Comparison of ENCODE assay signal across 9 cellular contexts in genomic region chr6:35449287-35449881, GRCh38. TPM values are rescaled to one million over a fixed set of nuclear protein-coding genes. Genes with fewer than 3 reads are reported as not detected.
DNase-seq lines count a peak whose midpoint lies in the region; ATAC-seq and TF ChIP-seq lines count a peak whose summit lies in the region.
"Had no signal": no experiment of that assay in that cellular context is flagged by ENCODE, and none has a peak within 500 bp of the region (broad histone marks: within the 10 kb centered on the region; RNA-seq: fewer than 3 reads in every experiment).

No MANE protein-coding gene starts in this region.

- H3K9me3 Mint-ChIP-seq in activated naive CD4-positive, alpha-beta T cell treated with anti-CD3 and anti-CD28 coated beads, Interleukin-2, amount 50 U/mL, for 72 hours: no peaks in the 10 kb centered on the region
- H3K9me3 Mint-ChIP-seq: dendritic cell treated with granulocyte-macrophage colony-stimulating factor and Interleukin-4, amounts not matched to agents 40 ng/mL and 50 ng/mL, for 4 days had no signal

- H3K4me2 ChIP-seq in OCI-LY1 (ENCODE audit: low read length): no peak overlapping the region

- H3K9ac ChIP-seq in OCI-LY1 (ENCODE audit: low read length): no peak overlapping the region

- no peak overlapping the region for H3K4me3 ChIP-seq in A673 (ENCODE audit: low read depth, low read length, poor library complexity, severe bottlenecking)
- H3K4me3 ChIP-seq in OCI-LY1 (ENCODE audit: low read depth, low read length, poor library complexity, severe bottlenecking): no peak overlapping the region
- no peak overlapping the region for H3K4me3 ChIP-seq in heart right ventricle
- H3K4me3 ChIP-seq in retinal pigment epithelial cell (ENCODE audit: low read length): no peak overlapping the region

- H3F3A ChIP-seq in OCI-LY1 (ENCODE audit: insufficient read depth, low read length): no peaks in the 10 kb centered on the region

- H2AFZ ChIP-seq in OCI-LY1 (ENCODE audit: low read length): no peak overlapping the region

- H3K9me2 ChIP-seq in OCI-LY1 (ENCODE audit: low read depth, low read length): no peaks in the 10 kb centered on the region

- H3K27me3 ChIP-seq in A673 (replicated peaks; ENCODE audit: insufficient read depth, low read depth, low read length, poor library complexity) (no peaks in the 10 kb centered on the region), OCI-LY1 (ENCODE audit: insufficient read depth, low read length) (no peaks in the 10 kb centered on the region; the same call in 1 of the 2 replicates), heart right ventricle (no peaks in the 10 kb centered on the region)

- peaks cover 3 to 6% of the 10 kb centered on the region in 2 donors for H3K36me3 Mint-ChIP-seq in activated naive CD4-positive, alpha-beta T cell treated with anti-CD3 and anti-CD28 coated beads, Interleukin-2, amount 50 U/mL, for 72 hours

- peak; percentile 60 to 65 for ATAC-seq in activated naive CD4-positive, alpha-beta T cell treated with anti-CD3 and anti-CD28 coated beads, Interleukin-2, amount 50 U/mL, for 72 hours
- ATAC-seq in heart right ventricle (peak; percentile 46 to 68 (median 62)), HG02798 (IDR thresholded peaks at IDR 0.05; ENCODE audit: poor library complexity, unreplicated experiment) (no peak)

- TF ChIP-seq CTCF in A673 (conservative IDR thresholded peaks at IDR 0.05; ENCODE audit: low read depth, low read length) (peak; percentile 68), GM12873 (IDR thresholded peaks at IDR 0.05; ENCODE audit: insufficient read depth, low read depth, low read length, missing control alignments) (peak; percentile 72), OCI-LY1 (IDR thresholded peaks at IDR 0.05; ENCODE audit: low read length) (peak; percentile 74; the same call in 1 of the 2 replicates), heart right ventricle (IDR thresholded peaks at IDR 0.05) (peak; percentile 63 to 85 (median 74)), retinal pigment epithelial cell (conservative IDR thresholded peaks at IDR 0.05; ENCODE audit: low read depth, low read length) (peak; percentile 67)

- POLR2A ChIA-PET in A673 (lab: Charles Lee; ENCODE audit: low non-redundant PET): no interaction called here

- H3K36me3 ChIP-seq in A673 (ENCODE audit: insufficient read depth, low read length, poor library complexity, severe bottlenecking) (no peaks in the 10 kb centered on the region), OCI-LY1 (ENCODE audit: insufficient read depth, low read length) (no peaks in the 10 kb centered on the region), heart right ventricle (no peaks in the 10 kb centered on the region)

- H3K4me1 ChIP-seq in A673 (ENCODE audit: insufficient read depth, low read length, poor library complexity, severe bottlenecking) (peaks cover 19% of the 10 kb centered on the region), OCI-LY1 (ENCODE audit: insufficient read depth, low read length, severe bottlenecking) (peaks cover 25% of the 10 kb centered on the region), heart right ventricle (peaks cover 3 to 37% (median 25%) of the 10 kb centered on the region in 9 donors)

- intact Hi-C loops in A673 (cut with micrococcal nuclease; ENCODE audit: unreplicated experiment) (loop anchor here (1.0 kb wide), 2 partner anchors 107 to 155 kb away; partner anchors contain the start of gene PPARD), heart right ventricle (cut with DNase I) (loop anchor here in 8 of 10 donors (1.0 to 5.0 kb wide), 3 partner anchors 107 to 152 kb away; partner anchors contain the start of genes PPARD (in 7 of the 8) and DEF6 (in 1 of the 8))

- no TSS peak for BruUV-seq in A673 (replicated peaks; lab: Mats Ljungman, UMichigan)

- no peaks in the 10 kb centered on the region for H3K79me2 ChIP-seq in OCI-LY1 (ENCODE audit: insufficient read depth, low read length)

- WGBS in heart right ventricle, 2 donors: 35 to 37% methylated on average over 14 of the region's 14 CpGs

- H3K27ac ChIP-seq in A673 (ENCODE audit: low read depth, low read length, poor library complexity, severe bottlenecking): no peak overlapping the region
- H3K27ac ChIP-seq in OCI-LY1 (ENCODE audit: low read depth, low read length, poor library complexity, severe bottlenecking): no peak overlapping the region
- no peak overlapping the region for H3K27ac ChIP-seq in heart right ventricle

- DNase-seq in A673 (ENCODE audit: low spot score) (peak; percentile 82), LHCN-M2 (ENCODE audit: low read depth) (peak; percentile 62), heart right ventricle (no peak), retinal pigment epithelial cell (ENCODE audit: low read depth) (no peak)
- no peak for DNase-seq in activated naive CD4-positive, alpha-beta T cell treated with anti-CD3 and anti-CD28 coated beads, Interleukin-2, amount 50 U/mL, for 72 hours (ENCODE audit: low spot score in 2 of 2)

- H4K20me1 ChIP-seq in OCI-LY1 (ENCODE audit: insufficient read depth, low read length): no peaks in the 10 kb centered on the region

- H3K27ac Mint-ChIP-seq in activated naive CD4-positive, alpha-beta T cell treated with anti-CD3 and anti-CD28 coated beads, Interleukin-2, amount 50 U/mL, for 72 hours: no peak overlapping the region
- H3K27ac Mint-ChIP-seq: dendritic cell treated with granulocyte-macrophage colony-stimulating factor and Interleukin-4, amounts not matched to agents 40 ng/mL and 50 ng/mL, for 4 days had no signal

- CTCF ChIA-PET in A673 (lab: Charles Lee): interaction anchor here (0.6 to 2.1 kb wide), 11 partner anchors 14 to 155 kb away, joined by 3 to 42 read pairs (median 4); partner anchors contain the start of gene PPARD

- H3K9me3 ChIP-seq in A673 (ENCODE audit: low read depth, low read length, poor library complexity, severe bottlenecking) (no peaks in the 10 kb centered on the region), OCI-LY1 (ENCODE audit: low read length) (no peaks in the 10 kb centered on the region), heart right ventricle (no peaks in the 10 kb centered on the region)

RNA-seq across cellular contexts. Expression of gene FANCE, which starts 2.8 kb away (rescaled TPM):
- total RNA-seq in A673 (2021) (19.2 and 23.4 TPM in 2 replicates), LHCN-M2 (2014; rRNA removed) (12.8 and 14.6 TPM in 2 replicates), heart right ventricle (1 to 10 TPM; 1.5 to 5.3 (median 3.0) TPM)
- polyA plus RNA-seq in LHCN-M2 (2012): 8.8 TPM
- 10 to 100 TPM; 14.3 to 14.7 TPM for total RNA-seq in activated naive CD4-positive, alpha-beta T cell treated with anti-CD3 and anti-CD28 coated beads, Interleukin-2, amount 50 U/mL, for 72 hours
- polyA plus RNA-seq in heart right ventricle: 1 to 10 TPM; 1.8 to 2.4 TPM

RNA-seq across cellular contexts. Expression of gene RPL10A, which starts 18.8 kb away (rescaled TPM):
- total RNA-seq in A673 (2021) (1,064 and 1,085 TPM in 2 replicates), LHCN-M2 (2014; rRNA removed) (1,186 and 1,216 TPM in 2 replicates), heart right ventricle (100 to 1,000 TPM; 476 to 650 (median 529) TPM)
- polyA plus RNA-seq in LHCN-M2 (2012): 2,067 TPM
- total RNA-seq in activated naive CD4-positive, alpha-beta T cell treated with anti-CD3 and anti-CD28 coated beads, Interleukin-2, amount 50 U/mL, for 72 hours: 1,000 to 10,000 TPM; 1,700 to 2,159 TPM
- 1,000 to 10,000 TPM in 1 of 2 donors, 100 to 1,000 TPM in 1; 231 to 1,620 TPM for polyA plus RNA-seq in heart right ventricle

RNA-seq across cellular contexts. Expression of gene TEAD3, which starts 47.5 kb away (rescaled TPM):
- total RNA-seq in A673 (2021) (10.3 and 17.0 TPM in 2 replicates), LHCN-M2 (2014; rRNA removed) (16.8 and 17.5 TPM in 2 replicates), heart right ventricle (10 to 100 TPM; 27.9 to 54.4 (median 35.5) TPM)
- polyA plus RNA-seq in LHCN-M2 (2012): 42.5 TPM
- total RNA-seq in activated naive CD4-positive, alpha-beta T cell treated with anti-CD3 and anti-CD28 coated beads, Interleukin-2, amount 50 U/mL, for 72 hours: 1 to 10 TPM; 1.5 to 2.4 TPM
- polyA plus RNA-seq in heart right ventricle: 10 to 100 TPM; 28.3 to 29.1 TPM

Comparison
In these comparisons a context has a peak if more than half of its experiments do, and no peak if none do; other contexts are left out.
1. DNase-seq: peak in A673 (single experiment) and LHCN-M2 (single experiment); none in activated naive CD4-positive, alpha-beta T cell treated with anti-CD3 and anti-CD28 coated beads, Interleukin-2, amount 50 U/mL, for 72 hours (0 of 2), heart right ventricle (0 of 2) and retinal pigment epithelial cell (single experiment).
2. Peak in every context shown above with its lines, with median percentiles within 50 percentile points of each other: CTCF ChIP-seq.